Comparison of ENCODE assay signal across 8 cellular contexts in the genomic region with DNA sequence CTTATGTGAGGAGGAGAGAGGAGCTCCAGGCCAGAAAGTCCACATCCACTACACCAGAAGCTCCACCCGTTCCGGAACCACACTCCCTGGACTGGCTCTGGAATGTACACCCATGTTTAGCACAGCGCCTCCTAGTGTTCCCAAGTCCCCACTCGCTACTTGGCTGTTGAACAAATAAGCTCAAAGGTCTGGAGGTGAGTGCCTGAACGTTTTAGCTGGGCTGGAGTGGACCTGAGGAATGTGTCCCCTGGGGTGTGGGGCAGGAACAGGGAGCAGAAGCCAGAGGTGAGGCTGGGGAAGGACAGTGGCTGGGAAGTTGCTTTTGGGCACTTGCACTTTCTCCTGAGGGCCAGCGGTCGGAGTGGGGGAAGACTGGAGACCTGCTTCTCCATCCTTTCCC.
DNase-seq lines count a peak whose midpoint lies in the region; ATAC-seq, FAIRE-seq and TF ChIP-seq lines count a peak whose summit lies in the region.

No MANE protein-coding gene starts in this region.

- H3K79me2 ChIP-seq in endothelial cell of umbilical vein (ENCODE audit: control insufficient read depth, insufficient read depth, low read length) = no peaks in the 10 kb centered on the region

- no peaks in the 10 kb centered on the region for H3K9me3 ChIP-seq in endothelial cell of umbilical vein (replicated peaks; ENCODE audit: control insufficient read depth, insufficient read depth, low read length)
- no peaks in the 10 kb centered on the region for H3K9me3 ChIP-seq in pancreas

- H3K36me3 ChIP-seq in endothelial cell of umbilical vein (ENCODE audit: control insufficient read depth in 2 of 2, extremely low read depth in 1 of 2, insufficient read depth in 2 of 2, low read length in 2 of 2) = no peaks in the 10 kb centered on the region
- no peaks in the 10 kb centered on the region for H3K36me3 ChIP-seq in pancreas

- WGBS in pancreas, 2 donors = 65 to 69% methylated on average over 7 of the region's 7 CpGs

- peak; percentile 9 to 40 for DNase-seq in NCI-H526 (lab: John Stamatoyannopoulos, UW)
- no peak for DNase-seq in NCI-H526 treated with DMSO at 0.1 percent for 48 hours (lab: John Stamatoyannopoulos, UW)
- DNase-seq in NCI-H69 (lab: John Stamatoyannopoulos, UW) = peak; percentile 55
- DNase-seq in endothelial cell of umbilical vein (ENCODE audit: low read depth, low spot score) = no peak
- DNase-seq in pancreas = peak in 3 of 6 donors; percentile 14 to 41 (median 40)
- DNase-seq in NK-92 (lab: John Stamatoyannopoulos, UW; ENCODE audit: unreplicated experiment) = no peak

- dilution Hi-C loops in endothelial cell of umbilical vein (cut with MboI; ENCODE audit: extremely low pct_ligation_motif_present, low sequenced_read_pairs) = loop anchor here (25.0 kb wide), 1 partner anchor 353 kb away; no protein-coding TSS in a partner anchor

- CTCF ChIA-PET in endothelial cell of umbilical vein (lab: Charles Lee) = interaction anchor here (0.6 to 4.9 kb wide), 66 partner anchors 8 to 400 kb away, joined by 3 to 88 read pairs (median 5); partner anchors contain the start of gene STEAP1B

- intact Hi-C loops in endothelial cell of umbilical vein (cut with micrococcal nuclease) (loop anchor here (1.0 to 5.0 kb wide), 8 partner anchors 47 to 391 kb away; partner anchors contain the start of genes RAPGEF5 and STEAP1B), pancreas (cut with DNase I) (loop anchor here (5.0 to 10.0 kb wide), 2 partner anchors 375 to 378 kb away; no protein-coding TSS in a partner anchor)

- TF ChIP-seq POLR2A in endothelial cell of umbilical vein (IDR thresholded peaks at IDR 0.05; ENCODE audit: low read depth, low read length) = no peak

- H3K4me3 ChIP-seq in endothelial cell of umbilical vein (replicated peaks in 1 of 3; ENCODE audit: insufficient read depth in 1 of 3, low read depth in 1 of 3, low read length in 3 of 3) (no peak overlapping the region), pancreas (no peak overlapping the region)

- no peaks in the 10 kb centered on the region for H4K20me1 ChIP-seq in endothelial cell of umbilical vein (replicated peaks; ENCODE audit: control insufficient read depth, extremely low read depth, insufficient read depth, low read length)

- H3K27ac ChIP-seq in endothelial cell of umbilical vein (ENCODE audit: insufficient read depth, low read depth, low read length) (no peak overlapping the region), pancreas (no peak overlapping the region)

- peaks cover 11% of the 10 kb centered on the region for H3K4me1 ChIP-seq in endothelial cell of umbilical vein (ENCODE audit: control insufficient read depth, extremely low read depth, insufficient read depth, low read length)
- no peaks in the 10 kb centered on the region for H3K4me1 ChIP-seq in pancreas

- H3K9me1 ChIP-seq in endothelial cell of umbilical vein (replicated peaks; ENCODE audit: control insufficient read depth, extremely low read depth, insufficient read depth, low read length) = no peaks in the 10 kb centered on the region

- no TSS peak for BruUV-seq in endothelial cell of umbilical vein (replicated peaks; lab: Mats Ljungman, UMichigan)

- ATAC-seq in pancreas (peak; percentile 24 to 50 (median 44)), HG02938 (IDR thresholded peaks at IDR 0.05; ENCODE audit: unreplicated experiment) (no peak), HG02610 (IDR thresholded peaks at IDR 0.05; ENCODE audit: unreplicated experiment) (no peak)

- H3K27me3 ChIP-seq in endothelial cell of umbilical vein (ENCODE audit: control insufficient read depth in 2 of 2, insufficient read depth in 2 of 2, low read length in 2 of 2) (no peaks in the 10 kb centered on the region), pancreas (no peaks in the 10 kb centered on the region)

- POLR2A ChIA-PET in endothelial cell of umbilical vein (lab: Charles Lee) = no interaction called here

- no peak overlapping the region for H3K4me2 ChIP-seq in endothelial cell of umbilical vein (ENCODE audit: insufficient read depth, low read length)

- H3K9ac ChIP-seq in endothelial cell of umbilical vein (replicated peaks; ENCODE audit: extremely low read depth, insufficient read depth, low read length) = no peak overlapping the region

- FAIRE-seq in endothelial cell of umbilical vein (lab: Jason Lieb, UNC) (no peak), pancreas (lab: Jason Lieb, UNC) (no peak)

- H2AFZ ChIP-seq in endothelial cell of umbilical vein (ENCODE audit: low read depth, low read length) = no peak overlapping the region

- TF ChIP-seq CTCF in endothelial cell of umbilical vein (IDR thresholded peaks at IDR 0.05; ENCODE audit: extremely low read depth in 1 of 2, insufficient read depth in 1 of 2, low read depth in 1 of 2, low read length in 2 of 2) (peak; percentile 27 to 42), pancreas (IDR thresholded peaks at IDR 0.05) (no peak)

TF ChIP-seq in endothelial cell of umbilical vein, 7 proteins besides CTCF, POLR2A, EP300 and RAD21:
- TF ChIP-seq JUN (IDR thresholded peaks at IDR 0.05; ENCODE audit: borderline replicate concordance, insufficient read depth, insufficient read length, low read depth) = no peak
- no peak for TF ChIP-seq FOS (IDR thresholded peaks at IDR 0.05; ENCODE audit: borderline replicate concordance, insufficient read depth, low read length)
- no peak for TF ChIP-seq GATA2 (IDR thresholded peaks at IDR 0.05; ENCODE audit: insufficient read depth, insufficient read length, low read depth, low read length)
- TF ChIP-seq, protein P1, sequence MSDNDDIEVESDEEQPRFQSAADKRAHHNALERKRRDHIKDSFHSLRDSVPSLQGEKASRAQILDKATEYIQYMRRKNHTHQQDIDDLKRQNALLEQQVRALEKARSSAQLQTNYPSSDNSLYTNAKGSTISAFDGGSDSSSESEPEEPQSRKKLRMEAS (IDR thresholded peaks at IDR 0.05; ENCODE audit: insufficient read depth, insufficient read length) = no peak
- no peak for TF ChIP-seq MYC (IDR thresholded peaks at IDR 0.05; ENCODE audit: low read depth, low read length)
- no peak for TF ChIP-seq EZH2 (IDR thresholded peaks at IDR 0.05; ENCODE audit: borderline replicate concordance, low read depth, low read length, severe bottlenecking)
- no peak for TF ChIP-seq POLR2AphosphoS5 (IDR thresholded peaks at IDR 0.05; ENCODE audit: insufficient read depth, low read depth, low read length)

Comparison
In these comparisons a context has a peak if more than half of its experiments do, and no peak if none do; other contexts are left out.
1. DNase-seq: peak in NCI-H526 (2 of 2) and NCI-H69 (single experiment); none in NCI-H526 treated with DMSO at 0.1 percent for 48 hours (single experiment), endothelial cell of umbilical vein (single experiment) and NK-92 (single experiment).
2. CTCF ChIP-seq: peak in endothelial cell of umbilical vein (2 of 2); none in pancreas (0 of 4).
3. ATAC-seq: peak in pancreas (4 of 4); none in HG02938 (single experiment) and HG02610 (single experiment).